14 cellular contexts compared by ENCODE assay signal in genomic region chr1:50424940-50425375, GRCh38. TPM values are rescaled to one million over a fixed set of nuclear protein-coding genes. Genes with fewer than 3 reads are reported as not detected.
A peak's percentile ranks its signal among the peaks of the same experiment; 100 is the strongest.
DNase-seq lines count a peak whose midpoint lies in the region; ATAC-seq and TF ChIP-seq lines count a peak whose summit lies in the region.
"Had no signal": no experiment of that assay in that cellular context is flagged by ENCODE, and none has a peak within 500 bp of the region (broad histone marks: within the 10 kb centered on the region; RNA-seq: fewer than 3 reads in every experiment).

No MANE protein-coding gene starts in this region.

- no peak for TF ChIP-seq CTCF in glutamatergic neuron (IDR thresholded peaks at IDR 0.05; ENCODE audit: partially characterized antibody, unreplicated experiment)

- peak overlapping the region; percentile 65 for H3K27ac Mint-ChIP-seq in T-helper 1 cell treated with Interleukin-12 subunit alpha and Interleukin-12 subunit beta and Interleukin-4 antibody, amounts not matched to agents 30 μg/mL and 1 μg/mL, for 36 hours
- peak overlapping the region; percentile 26 for H3K27ac Mint-ChIP-seq in activated CD8-positive, alpha-beta T cell treated with anti-CD3 and anti-CD28 coated beads, Interleukin-2, amount 10 ng/mL, durations not matched to agents 7 days and 5 days
- no peak overlapping the region for H3K27ac Mint-ChIP-seq in glutamatergic neuron (ENCODE audit: unreplicated experiment)
- no peak overlapping the region for H3K27ac Mint-ChIP-seq in stimulated activated effector memory CD8-positive, alpha-beta T cell treated with anti-CD3 and anti-CD28 coated beads, Interleukin-12 subunit alpha, Interleukin-12 subunit beta, amount 100 ng/mL, for 72 hours

- peaks cover 14% of the 10 kb centered on the region for H3K36me3 Mint-ChIP-seq in T-helper 1 cell treated with Interleukin-12 subunit alpha and Interleukin-12 subunit beta and Interleukin-4 antibody, amounts not matched to agents 30 μg/mL and 1 μg/mL, for 36 hours (ENCODE audit: low read depth)
- peaks cover 25% of the 10 kb centered on the region for H3K36me3 Mint-ChIP-seq in activated CD8-positive, alpha-beta T cell treated with anti-CD3 and anti-CD28 coated beads, Interleukin-2, amount 10 ng/mL, durations not matched to agents 7 days and 5 days (ENCODE audit: low read depth)
- peaks cover 7% of the 10 kb centered on the region for H3K36me3 Mint-ChIP-seq in glutamatergic neuron (ENCODE audit: unreplicated experiment)
- H3K36me3 Mint-ChIP-seq in stimulated activated effector memory CD8-positive, alpha-beta T cell treated with anti-CD3 and anti-CD28 coated beads, Interleukin-12 subunit alpha, Interleukin-12 subunit beta, amount 100 ng/mL, for 72 hours, result peaks cover 17% of the 10 kb centered on the region

- H3K27me3 Mint-ChIP-seq in T-helper 1 cell treated with Interleukin-12 subunit alpha and Interleukin-12 subunit beta and Interleukin-4 antibody, amounts not matched to agents 30 μg/mL and 1 μg/mL, for 36 hours (ENCODE audit: low read depth), result peaks cover 92% of the 10 kb centered on the region
- H3K27me3 Mint-ChIP-seq in activated CD8-positive, alpha-beta T cell treated with anti-CD3 and anti-CD28 coated beads, Interleukin-2, amount 10 ng/mL, durations not matched to agents 7 days and 5 days (ENCODE audit: low read depth), result peaks cover 85% of the 10 kb centered on the region
- peaks cover 51% of the 10 kb centered on the region for H3K27me3 Mint-ChIP-seq in glutamatergic neuron (ENCODE audit: unreplicated experiment)

- peak overlapping the region; percentile 91 for H3K4me3 Mint-ChIP-seq in T-helper 1 cell treated with Interleukin-12 subunit alpha and Interleukin-12 subunit beta and Interleukin-4 antibody, amounts not matched to agents 30 μg/mL and 1 μg/mL, for 36 hours
- peak overlapping the region; percentile 79 for H3K4me3 Mint-ChIP-seq in activated CD8-positive, alpha-beta T cell treated with anti-CD3 and anti-CD28 coated beads, Interleukin-2, amount 10 ng/mL, durations not matched to agents 7 days and 5 days
- peak overlapping the region; percentile 88 for H3K4me3 Mint-ChIP-seq in glutamatergic neuron (ENCODE audit: unreplicated experiment)
- H3K4me3 Mint-ChIP-seq in stimulated activated effector memory CD8-positive, alpha-beta T cell treated with anti-CD3 and anti-CD28 coated beads, Interleukin-12 subunit alpha, Interleukin-12 subunit beta, amount 100 ng/mL, for 72 hours, result peak overlapping the region; percentile 70

- H3K9me3 Mint-ChIP-seq in T-helper 1 cell treated with Interleukin-12 subunit alpha and Interleukin-12 subunit beta and Interleukin-4 antibody, amounts not matched to agents 30 μg/mL and 1 μg/mL, for 36 hours, result peaks cover 4% of the 10 kb centered on the region
- H3K9me3 Mint-ChIP-seq in activated CD8-positive, alpha-beta T cell treated with anti-CD3 and anti-CD28 coated beads, Interleukin-2, amount 10 ng/mL, durations not matched to agents 7 days and 5 days (ENCODE audit: insufficient read depth), result no peaks in the 10 kb centered on the region
- peaks cover 21% of the 10 kb centered on the region for H3K9me3 Mint-ChIP-seq in glutamatergic neuron (ENCODE audit: unreplicated experiment)
- H3K9me3 Mint-ChIP-seq in stimulated activated effector memory CD8-positive, alpha-beta T cell treated with anti-CD3 and anti-CD28 coated beads, Interleukin-12 subunit alpha, Interleukin-12 subunit beta, amount 100 ng/mL, for 72 hours, result no peaks in the 10 kb centered on the region

- H3K4me1 Mint-ChIP-seq in T-helper 1 cell treated with Interleukin-12 subunit alpha and Interleukin-12 subunit beta and Interleukin-4 antibody, amounts not matched to agents 30 μg/mL and 1 μg/mL, for 36 hours (ENCODE audit: low read depth), result peaks cover 34% of the 10 kb centered on the region
- peaks cover 59% of the 10 kb centered on the region for H3K4me1 Mint-ChIP-seq in activated CD8-positive, alpha-beta T cell treated with anti-CD3 and anti-CD28 coated beads, Interleukin-2, amount 10 ng/mL, durations not matched to agents 7 days and 5 days (ENCODE audit: low read depth)
- peaks cover 20% of the 10 kb centered on the region for H3K4me1 Mint-ChIP-seq in glutamatergic neuron (ENCODE audit: low read depth, unreplicated experiment)
- H3K4me1 Mint-ChIP-seq in stimulated activated effector memory CD8-positive, alpha-beta T cell treated with anti-CD3 and anti-CD28 coated beads, Interleukin-12 subunit alpha, Interleukin-12 subunit beta, amount 100 ng/mL, for 72 hours, result peaks cover 58% of the 10 kb centered on the region

- POLR2A ChIA-PET in activated CD8-positive, alpha-beta T cell treated with anti-CD3 and anti-CD28 coated beads, Interleukin-2, amount 10 ng/mL, durations not matched to agents 7 days and 5 days (lab: Charles Lee), result no interaction called here

- ATAC-seq in activated CD8-positive, alpha-beta T cell treated with anti-CD3 and anti-CD28 coated beads, Interleukin-2, amount 10 ng/mL, durations not matched to agents 7 days and 5 days, result no peak
- ATAC-seq in stimulated activated effector memory CD8-positive, alpha-beta T cell treated with anti-CD3 and anti-CD28 coated beads, Interleukin-12 subunit alpha, Interleukin-12 subunit beta, amount 100 ng/mL, for 72 hours, result no peak
- ATAC-seq: Panc1 had no signal

- CTCF ChIA-PET in activated CD8-positive, alpha-beta T cell treated with anti-CD3 and anti-CD28 coated beads, Interleukin-2, amount 10 ng/mL, durations not matched to agents 7 days and 5 days (lab: Charles Lee), result interaction anchor here (1.3 to 1.6 kb wide), 2 partner anchors 9 to 180 kb away, joined by 3 to 6 read pairs; no protein-coding TSS in a partner anchor

- DNase-seq in T-helper 1 cell (no peak), glutamatergic neuron (no peak), CD1c-positive myeloid dendritic cell (ENCODE audit: extremely low spot score) (no peak), AG08396 (ENCODE audit: low spot score) (no peak)
- no peak for DNase-seq in activated CD8-positive, alpha-beta T cell treated with anti-CD3 and anti-CD28 coated beads, Interleukin-2, amount 10 ng/mL, durations not matched to agents 7 days and 5 days
- no peak for DNase-seq in stimulated activated effector memory CD8-positive, alpha-beta T cell treated with anti-CD3 and anti-CD28 coated beads, Interleukin-12 subunit alpha, Interleukin-12 subunit beta, amount 100 ng/mL, for 72 hours (ENCODE audit: low spot score in 2 of 2)
- no peak for DNase-seq in activated effector memory CD4-positive, alpha-beta T cell treated with anti-CD3 and anti-CD28 coated beads, Interleukin-2, amount 50 U/mL, for 16 hours
- DNase-seq: ACHN; activated CD4-positive, alpha-beta T cell treated with anti-CD3 and anti-CD28 coated beads for 4 hours; midbrain; testis had no signal

RNA-seq across cellular contexts. Expression of gene DMRTA2, which starts 1.7 kb away (rescaled TPM):
- not detected for total RNA-seq in activated CD8-positive, alpha-beta T cell treated with anti-CD3 and anti-CD28 coated beads, Interleukin-2, amount 10 ng/mL, durations not matched to agents 7 days and 5 days
- 0.42 TPM for total RNA-seq in glutamatergic neuron (ENCODE audit: unreplicated experiment)
- total RNA-seq: glomerular endothelial cell had no signal

Comparison
In these comparisons a context has a peak if more than half of its experiments do, and no peak if none do; other contexts are left out.
1. H3K27ac Mint-ChIP-seq: peak in T-helper 1 cell treated with Interleukin-12 subunit alpha and Interleukin-12 subunit beta and Interleukin-4 antibody, amounts not matched to agents 30 μg/mL and 1 μg/mL, for 36 hours (single experiment) and activated CD8-positive, alpha-beta T cell treated with anti-CD3 and anti-CD28 coated beads, Interleukin-2, amount 10 ng/mL, durations not matched to agents 7 days and 5 days (single experiment); none in glutamatergic neuron (single experiment) and stimulated activated effector memory CD8-positive, alpha-beta T cell treated with anti-CD3 and anti-CD28 coated beads, Interleukin-12 subunit alpha, Interleukin-12 subunit beta, amount 100 ng/mL, for 72 hours (single experiment).
2. Peak in every context shown above with its lines, with median percentiles within 50 percentile points of each other: H3K4me3 Mint-ChIP-seq.